Comparison of ENCODE assay signal across 1 cellular context in the genomic region with DNA sequence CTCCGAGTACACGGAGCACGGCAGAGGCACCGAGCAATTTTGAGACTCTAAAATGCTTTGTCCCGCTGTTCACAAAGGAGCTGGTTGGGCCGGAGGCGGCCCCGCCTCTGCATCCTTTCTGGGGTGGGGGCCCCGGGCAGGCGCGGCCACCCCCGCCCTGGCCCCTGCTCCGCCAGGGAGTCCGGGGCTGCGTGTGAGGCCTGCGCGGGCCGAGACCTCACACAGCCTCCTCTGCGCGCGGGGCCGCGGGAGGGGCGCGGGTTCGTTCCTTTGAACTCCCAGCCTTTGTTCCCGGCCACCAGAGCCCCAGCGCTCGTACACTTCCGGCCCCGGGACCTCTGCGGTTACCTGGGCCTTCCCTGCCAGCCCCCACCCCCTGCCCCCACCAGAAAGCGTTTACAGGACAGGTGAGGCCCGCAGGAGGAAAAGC.
TF ChIP-seq lines count a peak whose summit lies in the region.

No MANE protein-coding gene starts in this region.

TF ChIP-seq in HepG2, 621 proteins besides CTCF, POLR2A, EP300 and RAD21 (continued from another document and continues in another):
- TF ChIP-seq TBL1XR1 (IDR thresholded peaks at IDR 0.05; ENCODE audit: borderline replicate concordance, low read length, partially characterized antibody) (no peak), ZNF160 (CRISPR knock-in tag; IDR thresholded peaks at IDR 0.05) (no peak), DNMT1 (CRISPR knock-in tag; IDR thresholded peaks at IDR 0.05) (no peak), ZNF556 (CRISPR knock-in tag; IDR thresholded peaks at IDR 0.05; ENCODE audit: borderline replicate concordance) (no peak), ZNF720 (CRISPR knock-in tag; IDR thresholded peaks at IDR 0.05) (no peak), ZNF546 (CRISPR knock-in tag; conservative IDR thresholded peaks at IDR 0.05) (no peak), ZNF138 (CRISPR knock-in tag; IDR thresholded peaks at IDR 0.05; ENCODE audit: low read depth) (no peak), ZNF792 (CRISPR knock-in tag; IDR thresholded peaks at IDR 0.05) (no peak), ATM (IDR thresholded peaks at IDR 0.05; ENCODE audit: borderline replicate concordance) (no peak), ZC3H4 (CRISPR knock-in tag; IDR thresholded peaks at IDR 0.05; ENCODE audit: borderline replicate concordance) (no peak), ZNF251 (CRISPR knock-in tag; IDR thresholded peaks at IDR 0.05) (no peak), ZSCAN31 (CRISPR knock-in tag; IDR thresholded peaks at IDR 0.05; ENCODE audit: low read depth) (no peak), HMG20A (CRISPR knock-in tag; IDR thresholded peaks at IDR 0.05; ENCODE audit: borderline replicate concordance) (peak; percentile 76), JUNB (CRISPR knock-in tag; IDR thresholded peaks at IDR 0.05; ENCODE audit: borderline replicate concordance) (no peak), NFE2 (CRISPR knock-in tag; IDR thresholded peaks at IDR 0.05) (no peak), KAT7 (CRISPR knock-in tag; IDR thresholded peaks at IDR 0.05; ENCODE audit: borderline replicate concordance) (no peak), ARHGAP35 (CRISPR knock-in tag; IDR thresholded peaks at IDR 0.05; ENCODE audit: borderline replicate concordance) (peak; percentile 54; the same call in 1 of the 2 replicates), ZNF468 (CRISPR knock-in tag; IDR thresholded peaks at IDR 0.05) (no peak), SNAI1 (CRISPR knock-in tag; IDR thresholded peaks at IDR 0.05; ENCODE audit: borderline replicate concordance) (no peak), FOXM1 (CRISPR knock-in tag; IDR thresholded peaks at IDR 0.05) (no peak), ZNF329 (CRISPR knock-in tag; IDR thresholded peaks at IDR 0.05; ENCODE audit: low read depth) (no peak), ZNF260 (CRISPR knock-in tag; IDR thresholded peaks at IDR 0.05; ENCODE audit: borderline replicate concordance, low read depth) (no peak), NFE2L1 (CRISPR knock-in tag; IDR thresholded peaks at IDR 0.05; ENCODE audit: borderline replicate concordance) (no peak), ZSCAN9 (CRISPR knock-in tag; IDR thresholded peaks at IDR 0.05; ENCODE audit: borderline replicate concordance) (peak; percentile 61; the same call in 1 of the 2 replicates), PHF8 (CRISPR knock-in tag; IDR thresholded peaks at IDR 0.05) (no peak), CCDC6 (CRISPR knock-in tag; IDR thresholded peaks at IDR 0.05) (no peak)
- TF ChIP-seq, protein P1, sequence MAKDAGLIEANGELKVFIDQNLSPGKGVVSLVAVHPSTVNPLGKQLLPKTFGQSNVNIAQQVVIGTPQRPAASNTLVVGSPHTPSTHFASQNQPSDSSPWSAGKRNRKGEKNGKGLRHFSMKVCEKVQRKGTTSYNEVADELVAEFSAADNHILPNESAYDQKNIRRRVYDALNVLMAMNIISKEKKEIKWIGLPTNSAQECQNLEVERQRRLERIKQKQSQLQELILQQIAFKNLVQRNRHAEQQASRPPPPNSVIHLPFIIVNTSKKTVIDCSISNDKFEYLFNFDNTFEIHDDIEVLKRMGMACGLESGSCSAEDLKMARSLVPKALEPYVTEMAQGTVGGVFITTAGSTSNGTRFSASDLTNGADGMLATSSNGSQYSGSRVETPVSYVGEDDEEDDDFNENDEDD (CRISPR knock-in tag; IDR thresholded peaks at IDR 0.05; ENCODE audit: borderline replicate concordance), result peak; percentile 62; the same call in 1 of the 2 replicates
- TF ChIP-seq, protein P2, sequence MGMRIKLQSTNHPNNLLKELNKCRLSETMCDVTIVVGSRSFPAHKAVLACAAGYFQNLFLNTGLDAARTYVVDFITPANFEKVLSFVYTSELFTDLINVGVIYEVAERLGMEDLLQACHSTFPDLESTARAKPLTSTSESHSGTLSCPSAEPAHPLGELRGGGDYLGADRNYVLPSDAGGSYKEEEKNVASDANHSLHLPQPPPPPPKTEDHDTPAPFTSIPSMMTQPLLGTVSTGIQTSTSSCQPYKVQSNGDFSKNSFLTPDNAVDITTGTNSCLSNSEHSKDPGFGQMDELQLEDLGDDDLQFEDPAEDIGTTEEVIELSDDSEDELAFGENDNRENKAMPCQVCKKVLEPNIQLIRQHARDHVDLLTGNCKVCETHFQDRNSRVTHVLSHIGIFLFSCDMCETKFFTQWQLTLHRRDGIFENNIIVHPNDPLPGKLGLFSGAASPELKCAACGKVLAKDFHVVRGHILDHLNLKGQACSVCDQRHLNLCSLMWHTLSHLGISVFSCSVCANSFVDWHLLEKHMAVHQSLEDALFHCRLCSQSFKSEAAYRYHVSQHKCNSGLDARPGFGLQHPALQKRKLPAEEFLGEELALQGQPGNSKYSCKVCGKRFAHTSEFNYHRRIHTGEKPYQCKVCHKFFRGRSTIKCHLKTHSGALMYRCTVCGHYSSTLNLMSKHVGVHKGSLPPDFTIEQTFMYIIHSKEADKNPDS (CRISPR knock-in tag; IDR thresholded peaks at IDR 0.05), result no peak
- TF ChIP-seq, protein P3, sequence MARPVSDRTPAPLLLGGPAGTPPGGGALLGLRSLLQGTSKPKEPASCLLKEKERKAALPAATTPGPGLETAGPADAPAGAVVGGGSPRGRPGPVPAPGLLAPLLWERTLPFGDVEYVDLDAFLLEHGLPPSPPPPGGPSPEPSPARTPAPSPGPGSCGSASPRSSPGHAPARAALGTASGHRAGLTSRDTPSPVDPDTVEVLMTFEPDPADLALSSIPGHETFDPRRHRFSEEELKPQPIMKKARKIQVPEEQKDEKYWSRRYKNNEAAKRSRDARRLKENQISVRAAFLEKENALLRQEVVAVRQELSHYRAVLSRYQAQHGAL (CRISPR knock-in tag; IDR thresholded peaks at IDR 0.05; ENCODE audit: not compliant biosample characterization), result no peak
- TF ChIP-seq, protein P4, sequence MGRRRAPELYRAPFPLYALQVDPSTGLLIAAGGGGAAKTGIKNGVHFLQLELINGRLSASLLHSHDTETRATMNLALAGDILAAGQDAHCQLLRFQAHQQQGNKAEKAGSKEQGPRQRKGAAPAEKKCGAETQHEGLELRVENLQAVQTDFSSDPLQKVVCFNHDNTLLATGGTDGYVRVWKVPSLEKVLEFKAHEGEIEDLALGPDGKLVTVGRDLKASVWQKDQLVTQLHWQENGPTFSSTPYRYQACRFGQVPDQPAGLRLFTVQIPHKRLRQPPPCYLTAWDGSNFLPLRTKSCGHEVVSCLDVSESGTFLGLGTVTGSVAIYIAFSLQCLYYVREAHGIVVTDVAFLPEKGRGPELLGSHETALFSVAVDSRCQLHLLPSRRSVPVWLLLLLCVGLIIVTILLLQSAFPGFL (CRISPR knock-in tag; IDR thresholded peaks at IDR 0.05), result no peak
- TF ChIP-seq, protein P5, sequence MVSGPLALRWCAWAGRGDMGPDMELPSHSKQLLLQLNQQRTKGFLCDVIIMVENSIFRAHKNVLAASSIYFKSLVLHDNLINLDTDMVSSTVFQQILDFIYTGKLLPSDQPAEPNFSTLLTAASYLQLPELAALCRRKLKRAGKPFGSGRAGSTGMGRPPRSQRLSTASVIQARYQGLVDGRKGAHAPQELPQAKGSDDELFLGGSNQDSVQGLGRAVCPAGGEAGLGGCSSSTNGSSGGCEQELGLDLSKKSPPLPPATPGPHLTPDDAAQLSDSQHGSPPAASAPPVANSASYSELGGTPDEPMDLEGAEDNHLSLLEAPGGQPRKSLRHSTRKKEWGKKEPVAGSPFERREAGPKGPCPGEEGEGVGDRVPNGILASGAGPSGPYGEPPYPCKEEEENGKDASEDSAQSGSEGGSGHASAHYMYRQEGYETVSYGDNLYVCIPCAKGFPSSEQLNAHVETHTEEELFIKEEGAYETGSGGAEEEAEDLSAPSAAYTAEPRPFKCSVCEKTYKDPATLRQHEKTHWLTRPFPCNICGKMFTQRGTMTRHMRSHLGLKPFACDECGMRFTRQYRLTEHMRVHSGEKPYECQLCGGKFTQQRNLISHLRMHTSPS (CRISPR knock-in tag; IDR thresholded peaks at IDR 0.05; ENCODE audit: low read depth), result no peak
- TF ChIP-seq, protein P6, sequence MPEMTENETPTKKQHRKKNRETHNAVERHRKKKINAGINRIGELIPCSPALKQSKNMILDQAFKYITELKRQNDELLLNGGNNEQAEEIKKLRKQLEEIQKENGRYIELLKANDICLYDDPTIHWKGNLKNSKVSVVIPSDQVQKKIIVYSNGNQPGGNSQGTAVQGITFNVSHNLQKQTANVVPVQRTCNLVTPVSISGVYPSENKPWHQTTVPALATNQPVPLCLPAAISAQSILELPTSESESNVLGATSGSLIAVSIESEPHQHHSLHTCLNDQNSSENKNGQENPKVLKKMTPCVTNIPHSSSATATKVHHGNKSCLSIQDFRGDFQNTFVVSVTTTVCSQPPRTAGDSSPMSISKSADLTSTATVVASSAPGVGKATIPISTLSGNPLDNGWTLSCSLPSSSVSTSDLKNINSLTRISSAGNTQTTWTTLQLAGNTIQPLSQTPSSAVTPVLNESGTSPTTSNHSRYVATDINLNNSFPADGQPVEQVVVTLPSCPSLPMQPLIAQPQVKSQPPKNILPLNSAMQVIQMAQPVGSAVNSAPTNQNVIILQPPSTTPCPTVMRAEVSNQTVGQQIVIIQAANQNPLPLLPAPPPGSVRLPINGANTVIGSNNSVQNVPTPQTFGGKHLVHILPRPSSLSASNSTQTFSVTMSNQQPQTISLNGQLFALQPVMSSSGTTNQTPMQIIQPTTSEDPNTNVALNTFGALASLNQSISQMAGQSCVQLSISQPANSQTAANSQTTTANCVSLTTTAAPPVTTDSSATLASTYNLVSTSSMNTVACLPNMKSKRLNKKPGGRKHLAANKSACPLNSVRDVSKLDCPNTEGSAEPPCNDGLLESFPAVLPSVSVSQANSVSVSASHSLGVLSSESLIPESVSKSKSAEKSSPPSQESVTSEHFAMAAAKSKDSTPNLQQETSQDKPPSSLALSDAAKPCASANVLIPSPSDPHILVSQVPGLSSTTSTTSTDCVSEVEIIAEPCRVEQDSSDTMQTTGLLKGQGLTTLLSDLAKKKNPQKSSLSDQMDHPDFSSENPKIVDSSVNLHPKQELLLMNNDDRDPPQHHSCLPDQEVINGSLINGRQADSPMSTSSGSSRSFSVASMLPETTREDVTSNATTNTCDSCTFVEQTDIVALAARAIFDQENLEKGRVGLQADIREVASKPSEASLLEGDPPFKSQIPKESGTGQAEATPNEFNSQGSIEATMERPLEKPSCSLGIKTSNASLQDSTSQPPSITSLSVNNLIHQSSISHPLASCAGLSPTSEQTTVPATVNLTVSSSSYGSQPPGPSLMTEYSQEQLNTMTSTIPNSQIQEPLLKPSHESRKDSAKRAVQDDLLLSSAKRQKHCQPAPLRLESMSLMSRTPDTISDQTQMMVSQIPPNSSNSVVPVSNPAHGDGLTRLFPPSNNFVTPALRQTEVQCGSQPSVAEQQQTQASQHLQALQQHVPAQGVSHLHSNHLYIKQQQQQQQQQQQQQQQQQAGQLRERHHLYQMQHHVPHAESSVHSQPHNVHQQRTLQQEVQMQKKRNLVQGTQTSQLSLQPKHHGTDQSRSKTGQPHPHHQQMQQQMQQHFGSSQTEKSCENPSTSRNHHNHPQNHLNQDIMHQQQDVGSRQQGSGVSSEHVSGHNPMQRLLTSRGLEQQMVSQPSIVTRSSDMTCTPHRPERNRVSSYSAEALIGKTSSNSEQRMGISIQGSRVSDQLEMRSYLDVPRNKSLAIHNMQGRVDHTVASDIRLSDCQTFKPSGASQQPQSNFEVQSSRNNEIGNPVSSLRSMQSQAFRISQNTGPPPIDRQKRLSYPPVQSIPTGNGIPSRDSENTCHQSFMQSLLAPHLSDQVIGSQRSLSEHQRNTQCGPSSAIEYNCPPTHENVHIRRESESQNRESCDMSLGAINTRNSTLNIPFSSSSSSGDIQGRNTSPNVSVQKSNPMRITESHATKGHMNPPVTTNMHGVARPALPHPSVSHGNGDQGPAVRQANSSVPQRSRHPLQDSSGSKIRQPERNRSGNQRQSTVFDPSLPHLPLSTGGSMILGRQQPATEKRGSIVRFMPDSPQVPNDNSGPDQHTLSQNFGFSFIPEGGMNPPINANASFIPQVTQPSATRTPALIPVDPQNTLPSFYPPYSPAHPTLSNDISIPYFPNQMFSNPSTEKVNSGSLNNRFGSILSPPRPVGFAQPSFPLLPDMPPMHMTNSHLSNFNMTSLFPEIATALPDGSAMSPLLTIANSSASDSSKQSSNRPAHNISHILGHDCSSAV (CRISPR knock-in tag; IDR thresholded peaks at IDR 0.05; ENCODE audit: borderline replicate concordance), result no peak
- TF ChIP-seq, protein P7, sequence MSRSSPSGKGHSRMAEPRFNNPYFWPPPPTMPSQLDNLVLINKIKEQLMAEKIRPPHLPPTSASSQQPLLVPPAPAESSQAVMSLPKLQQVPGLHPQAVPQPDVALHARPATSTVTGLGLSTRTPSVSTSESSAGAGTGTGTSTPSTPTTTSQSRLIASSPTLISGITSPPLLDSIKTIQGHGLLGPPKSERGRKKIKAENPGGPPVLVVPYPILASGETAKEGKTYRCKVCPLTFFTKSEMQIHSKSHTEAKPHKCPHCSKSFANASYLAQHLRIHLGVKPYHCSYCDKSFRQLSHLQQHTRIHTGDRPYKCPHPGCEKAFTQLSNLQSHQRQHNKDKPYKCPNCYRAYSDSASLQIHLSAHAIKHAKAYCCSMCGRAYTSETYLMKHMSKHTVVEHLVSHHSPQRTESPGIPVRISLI (CRISPR knock-in tag; IDR thresholded peaks at IDR 0.05; ENCODE audit: borderline replicate concordance), result no peak
- TF ChIP-seq, protein P8, sequence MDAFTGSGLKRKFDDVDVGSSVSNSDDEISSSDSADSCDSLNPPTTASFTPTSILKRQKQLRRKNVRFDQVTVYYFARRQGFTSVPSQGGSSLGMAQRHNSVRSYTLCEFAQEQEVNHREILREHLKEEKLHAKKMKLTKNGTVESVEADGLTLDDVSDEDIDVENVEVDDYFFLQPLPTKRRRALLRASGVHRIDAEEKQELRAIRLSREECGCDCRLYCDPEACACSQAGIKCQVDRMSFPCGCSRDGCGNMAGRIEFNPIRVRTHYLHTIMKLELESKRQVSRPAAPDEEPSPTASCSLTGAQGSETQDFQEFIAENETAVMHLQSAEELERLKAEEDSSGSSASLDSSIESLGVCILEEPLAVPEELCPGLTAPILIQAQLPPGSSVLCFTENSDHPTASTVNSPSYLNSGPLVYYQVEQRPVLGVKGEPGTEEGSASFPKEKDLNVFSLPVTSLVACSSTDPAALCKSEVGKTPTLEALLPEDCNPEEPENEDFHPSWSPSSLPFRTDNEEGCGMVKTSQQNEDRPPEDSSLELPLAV (CRISPR knock-in tag; conservative IDR thresholded peaks at IDR 0.05; ENCODE audit: low read depth), result no peak
- TF ChIP-seq, protein P9, sequence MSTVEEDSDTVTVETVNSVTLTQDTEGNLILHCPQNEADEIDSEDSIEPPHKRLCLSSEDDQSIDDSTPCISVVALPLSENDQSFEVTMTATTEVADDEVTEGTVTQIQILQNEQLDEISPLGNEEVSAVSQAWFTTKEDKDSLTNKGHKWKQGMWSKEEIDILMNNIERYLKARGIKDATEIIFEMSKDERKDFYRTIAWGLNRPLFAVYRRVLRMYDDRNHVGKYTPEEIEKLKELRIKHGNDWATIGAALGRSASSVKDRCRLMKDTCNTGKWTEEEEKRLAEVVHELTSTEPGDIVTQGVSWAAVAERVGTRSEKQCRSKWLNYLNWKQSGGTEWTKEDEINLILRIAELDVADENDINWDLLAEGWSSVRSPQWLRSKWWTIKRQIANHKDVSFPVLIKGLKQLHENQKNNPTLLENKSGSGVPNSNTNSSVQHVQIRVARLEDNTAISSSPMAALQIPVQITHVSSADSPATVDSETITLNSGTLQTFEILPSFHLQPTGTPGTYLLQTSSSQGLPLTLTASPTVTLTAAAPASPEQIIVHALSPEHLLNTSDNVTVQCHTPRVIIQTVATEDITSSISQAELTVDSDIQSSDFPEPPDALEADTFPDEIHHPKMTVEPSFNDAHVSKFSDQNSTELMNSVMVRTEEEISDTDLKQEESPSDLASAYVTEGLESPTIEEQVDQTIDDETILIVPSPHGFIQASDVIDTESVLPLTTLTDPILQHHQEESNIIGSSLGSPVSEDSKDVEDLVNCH (CRISPR knock-in tag; IDR thresholded peaks at IDR 0.05), result no peak
